Comparison of ENCODE assay signal across 22 cellular contexts in the genomic region with DNA sequence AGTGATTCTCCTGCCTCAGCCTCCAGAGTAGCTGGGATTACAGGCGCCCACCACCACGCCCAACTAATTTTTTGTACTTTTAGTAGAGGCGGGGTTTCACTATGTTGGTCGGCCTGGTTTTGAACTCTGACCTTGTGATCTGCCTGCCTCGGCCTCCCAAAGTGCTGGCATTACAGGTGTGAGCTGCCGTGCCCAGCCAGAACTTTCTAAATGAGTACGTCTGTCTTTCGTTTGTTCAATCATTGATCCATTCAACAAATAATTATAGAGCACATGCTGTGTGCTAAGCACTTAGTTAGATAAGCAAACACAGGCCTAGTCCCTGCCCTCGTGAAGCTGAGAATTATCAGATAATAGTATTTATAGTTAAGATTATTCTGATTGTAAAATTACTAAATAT. TPM values are rescaled to one million over a fixed set of nuclear protein-coding genes. Genes with fewer than 3 reads are reported as not detected.
DNase-seq lines count a peak whose midpoint lies in the region; FAIRE-seq and TF ChIP-seq lines count a peak whose summit lies in the region.
"Had no signal": no experiment of that assay in that cellular context is flagged by ENCODE, and none has a peak within 500 bp of the region (broad histone marks: within the 10 kb centered on the region; RNA-seq: fewer than 3 reads in every experiment).

No MANE protein-coding gene starts in this region.

- no peaks in the 10 kb centered on the region for H3K27me3 Mint-ChIP-seq in chondrocyte (ENCODE audit: low read depth)
- H3K27me3 Mint-ChIP-seq: CD8-positive, alpha-beta memory T cell had no signal

- TF ChIP-seq CTCF in VCaP (conservative IDR thresholded peaks at IDR 0.05) = no peak
- no peak for TF ChIP-seq CTCF in transverse colon (IDR thresholded peaks at IDR 0.05)
- no peak for TF ChIP-seq CTCF in chondrocyte (IDR thresholded peaks at IDR 0.05)

- H3K36me3 Mint-ChIP-seq in chondrocyte (ENCODE audit: low read depth) = peaks cover 4% of the 10 kb centered on the region

- TF ChIP-seq POLR2A in transverse colon (IDR thresholded peaks at IDR 0.05) = no peak

- no peaks in the 10 kb centered on the region for H3K9me3 ChIP-seq in small intestine (ENCODE audit: control insufficient read depth, low read depth)
- H3K9me3 ChIP-seq in transverse colon = no peaks in the 10 kb centered on the region
- H3K9me3 ChIP-seq: SK-N-SH had no signal

- peaks cover 12% of the 10 kb centered on the region for H3K4me1 Mint-ChIP-seq in chondrocyte (ENCODE audit: low read depth)

- 36 to 67% (median 45%) methylated on average over 9 of the region's 9 CpGs for WGBS in small intestine, 3 donors
- 67 to 80% methylated on average over 3 to 9 of the region's 9 CpGs for WGBS in transverse colon (ENCODE audit: low coverage in 1 of 2), 2 donors

- peak; percentile 9 for DNase-seq in NCI-H510A treated with DMSO at 0.1 percent for 48 hours (lab: John Stamatoyannopoulos, UW)
- DNase-seq in NCI-H510A (lab: John Stamatoyannopoulos, UW) = no peak
- peak; percentile 95 for DNase-seq in NCI-H69 (lab: John Stamatoyannopoulos, UW)
- DNase-seq in small intestine = peak; percentile 37
- DNase-seq in transverse colon = no peak
- no peak for DNase-seq in H4 (ENCODE audit: low spot score)
- no peak for DNase-seq in chondrocyte (ENCODE audit: low spot score)
- DNase-seq: Calu3; CD8-positive, alpha-beta memory T cell; DMS79 treated with DMSO at 0.1 percent for 48 hours; GOT3; Karpas-422; NCI-H1694 treated with DMSO at 0.1 percent for 48 hours; NCI-H2107; NCI-H524 treated with DMSO at 0.1 percent for 48 hours; NK-92 treated with Interleukin-12 subunit alpha and Interleukin-12 subunit beta, amount 100 ng/mL, for 24 hours; SIG-M5; SK-N-SH had no signal

- no peak overlapping the region for H3K27ac Mint-ChIP-seq in chondrocyte (ENCODE audit: unreplicated experiment)

- H3K9me3 Mint-ChIP-seq in chondrocyte (ENCODE audit: low read depth) = no peaks in the 10 kb centered on the region
- H3K9me3 Mint-ChIP-seq: CD8-positive, alpha-beta memory T cell had no signal

- in situ Hi-C loops in transverse colon (cut with MboI; ENCODE audit: low pct_ligation_motif_present in 1 of 4, low pct_unique_long_range_greater_than_20kb in 1 of 4, low sequenced_read_pairs in 3 of 4) = no loop called here

- no peak overlapping the region for H3K4me3 ChIP-seq in small intestine (ENCODE audit: low read depth in 1 of 2, low read length in 2 of 2)
- no peak overlapping the region for H3K4me3 ChIP-seq in transverse colon
- H3K4me3 ChIP-seq: GM12878 had no signal

- no peaks in the 10 kb centered on the region for H3K27me3 ChIP-seq in small intestine (ENCODE audit: control insufficient read depth in 2 of 2, insufficient read depth in 2 of 2, low read length in 2 of 2)
- H3K27me3 ChIP-seq in transverse colon = no peaks in the 10 kb centered on the region

- FAIRE-seq in small intestine (lab: Jason Lieb, UNC) = no peak
- FAIRE-seq: A204.1, GM12878 had no signal

- intact Hi-C loops in transverse colon (cut with DNase I; ENCODE audit: low total_unique reads) = no loop called here

- no peak overlapping the region for H3K4me3 Mint-ChIP-seq in chondrocyte (ENCODE audit: unreplicated experiment)
- H3K4me3 Mint-ChIP-seq: CD8-positive, alpha-beta memory T cell had no signal

- peaks cover 0 to 3% of the 10 kb centered on the region in 2 donors for H3K4me1 ChIP-seq in small intestine (ENCODE audit: control insufficient read depth in 2 of 2, insufficient read depth in 1 of 2, low read depth in 1 of 2, low read length in 1 of 2)
- peaks cover 0 to 5% (median 4%) of the 10 kb centered on the region in 4 donors for H3K4me1 ChIP-seq in transverse colon

- H3K36me3 ChIP-seq in small intestine (ENCODE audit: control insufficient read depth in 2 of 2, insufficient read depth in 2 of 2, low read length in 2 of 2) = no peaks in the 10 kb centered on the region
- no peaks in the 10 kb centered on the region for H3K36me3 ChIP-seq in transverse colon

- no peak for TF ChIP-seq EP300 in transverse colon (IDR thresholded peaks at IDR 0.05; ENCODE audit: low read depth)

- H3K27ac ChIP-seq in VCaP (peak overlapping the region; percentile 41), small intestine (ENCODE audit: low read depth in 1 of 2, low read length in 1 of 2) (no peak overlapping the region), transverse colon (no peak overlapping the region)
- H3K27ac ChIP-seq: C4-2B had no signal

RNA-seq across cellular contexts. Expression of a gene that starts 56.5 kb away (rescaled TPM):
- 10 to 100 TPM in 1 of 3 donors, 1 to 10 TPM in 2; 4.9 to 10.3 (median 6.9) TPM for polyA plus RNA-seq in small intestine
- total RNA-seq in transverse colon (10 to 100 TPM in 1 of 4 donors, 1 to 10 TPM in 3; 4.8 to 18.4 (median 7.4) TPM), chondrocyte (6.6 to 11.2 TPM (median 10.4 TPM) in 3 replicates)
- total RNA-seq in H4 (2014; rRNA removed; shearing (Covaris generic)) = 20.8 and 21.3 TPM in 2 replicates

Comparison
In these comparisons a context has a peak if more than half of its experiments do, and no peak if none do; other contexts are left out.
1. DNase-seq: peak in NCI-H510A treated with DMSO at 0.1 percent for 48 hours (single experiment), NCI-H69 (single experiment) and small intestine (single experiment); none in NCI-H510A (single experiment), transverse colon (single experiment), H4 (single experiment) and chondrocyte (single experiment).